In genomic region chr2:128973566-128973965, GRCh38 we compare ENCODE assay signal across 4 cellular contexts.
"Had no signal": no experiment of that assay in that cellular context is flagged by ENCODE, and none has a peak within 500 bp of the region (broad histone marks: within the 10 kb centered on the region; RNA-seq: fewer than 3 reads in every experiment).

No MANE protein-coding gene starts in this region.

- H3K4me3 ChIP-seq: K562 had no signal

- DNase-seq: IMR-90, KBM-7 had no signal

- H3K27ac ChIP-seq: HL-60 had no signal
